In genomic region chr7:150047772-150048171, GRCh38 we compare ENCODE assay signal across 7 cellular contexts.
DNase-seq lines count a peak whose midpoint lies in the region; ATAC-seq and TF ChIP-seq lines count a peak whose summit lies in the region.
"Not testable (repeated sequence)": the region's sequence is repeated elsewhere in the genome, so short reads cannot be mapped to it uniquely, and the experiment has no call there.

No MANE protein-coding gene starts in this region.

- not testable (repeated sequence) for H4K20me1 ChIP-seq in smooth muscle cell (ENCODE audit: low read depth)

- H3K4me1 Mint-ChIP-seq in activated T-cell treated with anti-CD3 and anti-CD28 coated beads, Interleukin-2, amount 50 U/mL, for 24 hours (ENCODE audit: low read depth) = peaks cover 18% of the 10 kb centered on the region
- H3K4me1 Mint-ChIP-seq in naive thymus-derived CD4-positive, alpha-beta T cell = peaks cover 8 to 37% (median 16%) of the 10 kb centered on the region in 7 donors

- not testable (repeated sequence) for H3K27me3 ChIP-seq in NT2/D1 (ENCODE audit: insufficient read depth, insufficient read length); naive thymus-derived CD4-positive, alpha-beta T cell (ENCODE audit: control insufficient read depth in 2 of 2, insufficient read depth in 2 of 2, low read length in 2 of 2)
- H3K27me3 ChIP-seq in smooth muscle cell (ENCODE audit: low read depth) = peaks cover 27% of the 10 kb centered on the region

- H3K27ac Mint-ChIP-seq in activated T-cell treated with anti-CD3 and anti-CD28 coated beads, Interleukin-2, amount 50 U/mL, for 24 hours; naive thymus-derived CD4-positive, alpha-beta T cell: not testable (repeated sequence)

- peak; percentile 10 for ATAC-seq in left ventricle myocardium superior
- ATAC-seq in naive thymus-derived CD4-positive, alpha-beta T cell = not testable (repeated sequence)

- H3K9me3 ChIP-seq in NT2/D1 (ENCODE audit: insufficient read depth, low read length); naive thymus-derived CD4-positive, alpha-beta T cell (ENCODE audit: control insufficient read depth in 2 of 3, low read length in 3 of 3); smooth muscle cell (replicated peaks; ENCODE audit: low read depth): not testable (repeated sequence)

- not testable (repeated sequence) for H3K36me3 Mint-ChIP-seq in activated T-cell treated with anti-CD3 and anti-CD28 coated beads, Interleukin-2, amount 50 U/mL, for 24 hours (ENCODE audit: low read depth); naive thymus-derived CD4-positive, alpha-beta T cell

- peaks cover 41% of the 10 kb centered on the region for H3K27me3 Mint-ChIP-seq in activated T-cell treated with anti-CD3 and anti-CD28 coated beads, Interleukin-2, amount 50 U/mL, for 24 hours
- H3K27me3 Mint-ChIP-seq in naive thymus-derived CD4-positive, alpha-beta T cell = peaks cover 0 to 46% (median 13%) of the 10 kb centered on the region in 5 donors

- intact Hi-C loops in left ventricle myocardium superior (cut with micrococcal nuclease) = not testable (repeated sequence)
- intact Hi-C loops in naive thymus-derived CD4-positive, alpha-beta T cell (cut with micrococcal nuclease) = loop anchor here (1.0 to 10.0 kb wide), 2 partner anchors 240 to 243 kb away; no protein-coding TSS in a partner anchor

- not testable (repeated sequence) for TF ChIP-seq CTCF in GM20000 (IDR thresholded peaks at IDR 0.05; ENCODE audit: extremely low read depth, missing control alignments); smooth muscle cell (IDR thresholded peaks at IDR 0.05; ENCODE audit: borderline replicate concordance, insufficient read depth, poor library complexity, severe bottlenecking)

- not testable (repeated sequence) for H3K27ac ChIP-seq in naive thymus-derived CD4-positive, alpha-beta T cell (ENCODE audit: low read depth, low read length); smooth muscle cell (ENCODE audit: low read depth)

- not testable (repeated sequence) for H3K79me2 ChIP-seq in smooth muscle cell (ENCODE audit: low read depth)

- peak overlapping the region; percentile 84 for H3K4me2 ChIP-seq in smooth muscle cell

- CTCF ChIA-PET in naive thymus-derived CD4-positive, alpha-beta T cell (lab: Charles Lee) = not testable (repeated sequence)

- DNase-seq in GM20000 (ENCODE audit: low spot score) (peak; percentile 16), cerebellar cortex (ENCODE audit: low spot score) (peak; percentile 32)
- DNase-seq in NT2/D1 (ENCODE audit: low read depth, low spot score); left ventricle myocardium superior; smooth muscle cell (lab: John Stamatoyannopoulos, UW; ENCODE audit: unreplicated experiment): not testable (repeated sequence)
- peak; percentile 58 for DNase-seq in activated T-cell treated with anti-CD3 and anti-CD28 coated beads, Interleukin-2, amount 50 U/mL, for 24 hours
- peak in 6 of 9 donors; percentile 10 to 27 (median 22) for DNase-seq in naive thymus-derived CD4-positive, alpha-beta T cell

- WGBS in smooth muscle cell (ENCODE audit: low lambda C conversion rate) = 2% methylated on average over 26 of the region's 31 CpGs

- POLR2A ChIA-PET in naive thymus-derived CD4-positive, alpha-beta T cell (lab: Charles Lee) = not testable (repeated sequence)

- peak overlapping the region; percentile 42 for H3K9ac ChIP-seq in NT2/D1 (ENCODE audit: insufficient read length, low read depth)
- H3K9ac ChIP-seq in smooth muscle cell (ENCODE audit: low read depth) = not testable (repeated sequence)

- not testable (repeated sequence) for H3K4me1 ChIP-seq in NT2/D1 (ENCODE audit: insufficient read depth, insufficient read length); naive thymus-derived CD4-positive, alpha-beta T cell (ENCODE audit: control insufficient read depth in 2 of 2, insufficient read depth in 2 of 2, low read length in 2 of 2); smooth muscle cell (ENCODE audit: low read depth)

- not testable (repeated sequence) for H3K36me3 ChIP-seq in NT2/D1 (ENCODE audit: insufficient read depth, insufficient read length, low read length); naive thymus-derived CD4-positive, alpha-beta T cell (ENCODE audit: control insufficient read depth in 2 of 3, insufficient read depth in 3 of 3, low read length in 3 of 3); smooth muscle cell (ENCODE audit: low read depth)

- H3K4me3 ChIP-seq in NT2/D1 (ENCODE audit: insufficient read length, low read depth) (peak overlapping the region; percentile 21), smooth muscle cell (peak overlapping the region; percentile 44)
- H3K4me3 ChIP-seq in naive thymus-derived CD4-positive, alpha-beta T cell (ENCODE audit: low read length) = not testable (repeated sequence)

- peak overlapping the region; percentile 80 for H3K4me3 Mint-ChIP-seq in activated T-cell treated with anti-CD3 and anti-CD28 coated beads, Interleukin-2, amount 50 U/mL, for 24 hours
- H3K4me3 Mint-ChIP-seq in naive thymus-derived CD4-positive, alpha-beta T cell = peak overlapping the region; percentile 50 to 90 (median 80)

- not testable (repeated sequence) for H3F3A ChIP-seq in smooth muscle cell (ENCODE audit: low read depth)

- H3K9me3 Mint-ChIP-seq in activated T-cell treated with anti-CD3 and anti-CD28 coated beads, Interleukin-2, amount 50 U/mL, for 24 hours; naive thymus-derived CD4-positive, alpha-beta T cell: not testable (repeated sequence)

- not testable (repeated sequence) for H2AFZ ChIP-seq in smooth muscle cell (ENCODE audit: low read depth)
